ENCODE assay signal across 12 cellular contexts in the genomic region with DNA sequence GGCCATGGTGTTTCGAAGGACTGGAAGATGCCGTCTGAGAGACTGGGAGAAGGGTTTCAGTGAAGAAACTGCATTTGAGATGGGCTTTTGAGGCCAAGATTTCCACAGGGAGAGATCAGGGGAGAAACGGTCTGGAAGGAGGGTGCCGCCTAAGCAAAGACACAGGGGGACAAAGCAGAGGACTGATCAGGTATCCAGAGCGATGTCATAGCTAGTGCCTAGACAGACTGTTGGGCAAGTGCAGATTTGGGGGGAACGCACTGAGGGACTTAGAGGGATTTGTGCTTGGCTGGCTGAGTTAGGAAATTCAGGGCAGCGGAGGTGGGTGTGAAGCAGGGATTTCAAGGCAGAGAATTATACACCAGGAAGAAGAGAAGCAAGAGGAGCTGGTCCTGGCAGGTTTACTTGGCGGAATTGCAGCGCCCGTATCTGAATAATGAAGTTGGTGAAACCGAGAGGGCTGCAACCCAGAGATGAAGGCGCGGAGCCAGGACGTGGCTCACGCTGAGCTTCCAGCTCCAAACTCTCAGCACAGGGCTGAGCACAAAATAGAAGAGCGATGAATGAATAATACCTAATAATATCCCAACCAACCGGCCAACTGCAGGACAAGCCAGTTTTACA.
DNase-seq lines count a peak whose midpoint lies in the region; ATAC-seq and TF ChIP-seq lines count a peak whose summit lies in the region.
"Had no signal": no experiment of that assay in that cellular context is flagged by ENCODE, and none has a peak within 500 bp of the region (broad histone marks: within the 10 kb centered on the region; RNA-seq: fewer than 3 reads in every experiment).

No MANE protein-coding gene starts in this region.

- H3K4me1 ChIP-seq in ascending aorta (peaks cover 3 to 9% of the 10 kb centered on the region in 2 donors), heart left ventricle (peaks cover 0 to 59% (median 28%) of the 10 kb centered on the region in 12 donors), prostate gland (replicated peaks) (no peaks in the 10 kb centered on the region), osteoblast (ENCODE audit: insufficient read depth, low read length) (peaks cover 10% of the 10 kb centered on the region)

- H3K9me3 ChIP-seq in ascending aorta (no peaks in the 10 kb centered on the region), heart left ventricle (no peaks in the 10 kb centered on the region), prostate gland (no peaks in the 10 kb centered on the region), osteoblast (ENCODE audit: low read depth, low read length) (no peaks in the 10 kb centered on the region)

- peak overlapping the region; percentile 17; the same call in 1 of the 2 replicates for H3K4me3 ChIP-seq in H7 (ENCODE audit: insufficient read depth, low read depth, low read length)
- H3K4me3 ChIP-seq in ascending aorta, result peak overlapping the region; percentile 18 to 62
- H3K4me3 ChIP-seq in heart left ventricle, result peak overlapping the region in 3 of 12 donors; percentile 3 to 11 (median 10)
- H3K4me3 ChIP-seq in prostate gland, result peak overlapping the region in 1 of 2 donors; percentile 9
- H3K4me3 ChIP-seq in osteoblast (ENCODE audit: insufficient read depth, low read length), result no peak overlapping the region

- peak overlapping the region; percentile 67 to 71 for H3K27ac ChIP-seq in ascending aorta
- H3K27ac ChIP-seq in heart left ventricle, result peak overlapping the region in 9 of 12 donors; percentile 5 to 77 (median 45)
- peak overlapping the region; percentile 69 to 78 for H3K27ac ChIP-seq in prostate gland
- H3K27ac ChIP-seq in osteoblast (ENCODE audit: low read depth, low read length), result no peak overlapping the region
- H3K27ac ChIP-seq: KMS-11 had no signal

- peak; percentile 62 to 82 (median 75) for ATAC-seq in heart left ventricle
- no peak for ATAC-seq in HG02623 (IDR thresholded peaks at IDR 0.05; ENCODE audit: unreplicated experiment)
- no peak for ATAC-seq in GM18505 (IDR thresholded peaks at IDR 0.05; ENCODE audit: unreplicated experiment)

- DNase-seq in H7 (peak; percentile 4), ascending aorta (ENCODE audit: low spot score in 2 of 2) (peak; percentile 24 to 86), heart left ventricle (peak; percentile 50 to 79 (median 71)), prostate gland (ENCODE audit: low spot score) (peak; percentile 81), osteoblast (ENCODE audit: insufficient read length, low spot score, missing footprints) (no peak)
- DNase-seq in central memory CD4-positive, alpha-beta T cell, result no peak
- DNase-seq: hippocampal formation; NCI-H524 treated with DMSO at 0.1 percent for 48 hours; stimulated activated CD4-positive, alpha-beta T cell treated with anti-CD3 and anti-CD28 coated beads, Interleukin-4, amount 100 ng/mL, for 24 hours had no signal

- H3K36me3 ChIP-seq in H7 (replicated peaks; ENCODE audit: control insufficient read depth, insufficient read depth, low read length) (no peaks in the 10 kb centered on the region), ascending aorta (no peaks in the 10 kb centered on the region), heart left ventricle (no peaks in the 10 kb centered on the region), prostate gland (no peaks in the 10 kb centered on the region), osteoblast (ENCODE audit: insufficient read depth, low read length) (no peaks in the 10 kb centered on the region)

- intact Hi-C loops in ascending aorta (cut with DNase I), result loop anchor here (1.0 to 5.0 kb wide), 5 partner anchors 34 to 312 kb away; no protein-coding TSS in a partner anchor
- intact Hi-C loops in heart left ventricle (cut with DNase I), result loop anchor here in 5 of 10 donors (5.0 to 10.0 kb wide), 4 partner anchors 108 to 315 kb away; partner anchors contain the start of gene MAML3 (in 1 of the 5)
- intact Hi-C loops in prostate gland (cut with DNase I), result loop anchor here (5.0 kb wide), 2 partner anchors 45 to 105 kb away; partner anchors contain the start of gene MAML3

- H3K27me3 ChIP-seq in H7 (ENCODE audit: control insufficient read depth, insufficient read depth, low read length) (no peaks in the 10 kb centered on the region), ascending aorta (no peaks in the 10 kb centered on the region), heart left ventricle (no peaks in the 10 kb centered on the region), prostate gland (replicated peaks; ENCODE audit: insufficient read depth) (no peaks in the 10 kb centered on the region), osteoblast (ENCODE audit: insufficient read depth, low read length) (peaks cover 6% of the 10 kb centered on the region)

- no peaks in the 10 kb centered on the region for H3K79me2 ChIP-seq in osteoblast (ENCODE audit: insufficient read depth, low read length)

- WGBS in heart left ventricle, 4 donors, result 77 to 78% (median 77%) methylated on average over 17 of the region's 17 CpGs
- WGBS in prostate gland, result 38% methylated on average over 17 of the region's 17 CpGs

- H4K20me1 ChIP-seq in osteoblast (ENCODE audit: insufficient read depth, low read length), result no peaks in the 10 kb centered on the region

- TF ChIP-seq CTCF in ascending aorta (IDR thresholded peaks at IDR 0.05), result no peak
- no peak for TF ChIP-seq CTCF in heart left ventricle (IDR thresholded peaks at IDR 0.05)
- no peak for TF ChIP-seq CTCF in prostate gland (IDR thresholded peaks at IDR 0.05)
- no peak for TF ChIP-seq CTCF in osteoblast (IDR thresholded peaks at IDR 0.05; ENCODE audit: extremely low read depth, low read depth, low read length)

- H2AFZ ChIP-seq in osteoblast (ENCODE audit: low read length), result no peak overlapping the region

- TF ChIP-seq POLR2A in heart left ventricle (IDR thresholded peaks at IDR 0.05) (no peak), prostate gland (IDR thresholded peaks at IDR 0.05) (no peak), GM18505 (IDR thresholded peaks at IDR 0.05; ENCODE audit: borderline replicate concordance, extremely low read depth, insufficient read depth, insufficient read length) (no peak)

- H3K4me2 ChIP-seq in osteoblast (ENCODE audit: insufficient read depth, low read length), result no peak overlapping the region
- H3K4me2 ChIP-seq: KMS-11 had no signal

Comparison
In these comparisons a context has a peak if more than half of its experiments do, and no peak if none do; other contexts are left out.
1. DNase-seq: peak in H7 (single experiment), ascending aorta (2 of 2), heart left ventricle (5 of 5) and prostate gland (single experiment); none in central memory CD4-positive, alpha-beta T cell (single experiment) and osteoblast (single experiment).
2. ATAC-seq: peak in heart left ventricle (4 of 4); none in HG02623 (single experiment) and GM18505 (single experiment).